In genomic region chr17:292016-292415, GRCh38 we compare ENCODE assay signal across 18 cellular contexts.
A peak's percentile ranks its signal among the peaks of the same experiment; 100 is the strongest.
DNase-seq lines count a peak whose midpoint lies in the region; ATAC-seq and TF ChIP-seq lines count a peak whose summit lies in the region.
"Had no signal": no experiment of that assay in that cellular context is flagged by ENCODE, and none has a peak within 500 bp of the region (broad histone marks: within the 10 kb centered on the region; RNA-seq: fewer than 3 reads in every experiment).

No MANE protein-coding gene starts in this region.

- H2AFZ ChIP-seq in neuronal stem cell (ENCODE audit: low read length), result no peak overlapping the region
- H2AFZ ChIP-seq: GM23248 had no signal

- H3K79me1 ChIP-seq in neuronal stem cell (ENCODE audit: low read depth, low read length), result no peaks in the 10 kb centered on the region

- no peaks in the 10 kb centered on the region for H3K27me3 ChIP-seq in WERI-Rb-1 (ENCODE audit: insufficient read depth, low read depth, severe bottlenecking)
- no peaks in the 10 kb centered on the region for H3K27me3 ChIP-seq in neuronal stem cell (ENCODE audit: control insufficient read depth in 3 of 3, insufficient read depth in 3 of 3, low read depth in 1 of 3, low read length in 3 of 3)
- H3K27me3 ChIP-seq in suprapubic skin, result peaks cover 2% of the 10 kb centered on the region
- no peaks in the 10 kb centered on the region for H3K27me3 ChIP-seq in tibial nerve

- TF ChIP-seq POLR2A in suprapubic skin (IDR thresholded peaks at IDR 0.05) (no peak), tibial nerve (IDR thresholded peaks at IDR 0.05) (no peak)

- no peak overlapping the region for H2BK12ac ChIP-seq in neuronal stem cell (ENCODE audit: low read length)

- H3K4me2 ChIP-seq in neuronal stem cell (ENCODE audit: insufficient read depth, low read length, poor library complexity, severe bottlenecking), result no peak overlapping the region

- no peak overlapping the region for H2BK5ac ChIP-seq in neuronal stem cell (ENCODE audit: low read length)

- WGBS in neuronal stem cell (ENCODE audit: extremely low coverage in 2 of 2, insufficient read length in 2 of 2, insufficient replicate concordance in 1 of 2), 2 donors, result no CpG with 5 or more reads among the region's 10 CpGs
- 91% methylated on average over 3 of the region's 10 CpGs for WGBS in suprapubic skin
- 90 to 93% methylated on average over 10 of the region's 10 CpGs for WGBS in tibial nerve, 2 donors

- H3K36me3 Mint-ChIP-seq in activated naive CD8-positive, alpha-beta T cell treated with anti-CD3 and anti-CD28 coated beads, Interleukin-2, amount 10 ng/mL, durations not matched to agents 7 days and 5 days, result no peaks in the 10 kb centered on the region
- H3K36me3 Mint-ChIP-seq in activated naive CD8-positive, alpha-beta T cell treated with anti-CD3 and anti-CD28 coated beads, Interleukin-2, amount 50 U/mL, for 24 hours (ENCODE audit: low read depth), result no peaks in the 10 kb centered on the region

- peaks cover 14% of the 10 kb centered on the region for H3K4me1 Mint-ChIP-seq in activated naive CD8-positive, alpha-beta T cell treated with anti-CD3 and anti-CD28 coated beads, Interleukin-2, amount 10 ng/mL, durations not matched to agents 7 days and 5 days
- peaks cover 7% of the 10 kb centered on the region for H3K4me1 Mint-ChIP-seq in activated naive CD8-positive, alpha-beta T cell treated with anti-CD3 and anti-CD28 coated beads, Interleukin-2, amount 50 U/mL, for 24 hours

- H3K14ac ChIP-seq in neuronal stem cell (ENCODE audit: low read length), result no peak overlapping the region

- H3K9me3 ChIP-seq in WERI-Rb-1 (ENCODE audit: severe bottlenecking) (no peaks in the 10 kb centered on the region), neuronal stem cell (replicated peaks in 1 of 2; ENCODE audit: control insufficient read depth in 2 of 2, insufficient read depth in 1 of 2, low read depth in 1 of 2, low read length in 2 of 2) (no peaks in the 10 kb centered on the region), suprapubic skin (no peaks in the 10 kb centered on the region), tibial nerve (no peaks in the 10 kb centered on the region)

- H2BK120ac ChIP-seq in neuronal stem cell (ENCODE audit: low read depth, low read length), result no peak overlapping the region

- H3K27ac ChIP-seq in WERI-Rb-1 (peak overlapping the region; percentile 83), neuronal stem cell (replicated peaks; ENCODE audit: low read length) (no peak overlapping the region), suprapubic skin (no peak overlapping the region), tibial nerve (no peak overlapping the region)
- H3K27ac ChIP-seq: GM23248 had no signal

- H4K91ac ChIP-seq in neuronal stem cell (ENCODE audit: low read depth, low read length, poor library complexity), result no peak overlapping the region

- no peaks in the 10 kb centered on the region for H3K27me3 Mint-ChIP-seq in activated naive CD8-positive, alpha-beta T cell treated with anti-CD3 and anti-CD28 coated beads, Interleukin-2, amount 10 ng/mL, durations not matched to agents 7 days and 5 days
- H3K27me3 Mint-ChIP-seq in activated naive CD8-positive, alpha-beta T cell treated with anti-CD3 and anti-CD28 coated beads, Interleukin-2, amount 50 U/mL, for 24 hours, result no peaks in the 10 kb centered on the region

- H3K4me1 ChIP-seq in neuronal stem cell (ENCODE audit: control insufficient read depth in 2 of 2, insufficient read depth in 1 of 2, low read depth in 1 of 2, low read length in 2 of 2), result peaks cover 8 to 16% of the 10 kb centered on the region in 2 donors
- no peaks in the 10 kb centered on the region for H3K4me1 ChIP-seq in suprapubic skin
- no peaks in the 10 kb centered on the region for H3K4me1 ChIP-seq in tibial nerve

- H2AK5ac ChIP-seq in neuronal stem cell (ENCODE audit: low read depth, low read length), result no peak overlapping the region

- no peak overlapping the region for H3K4me3 Mint-ChIP-seq in activated naive CD8-positive, alpha-beta T cell treated with anti-CD3 and anti-CD28 coated beads, Interleukin-2, amount 10 ng/mL, durations not matched to agents 7 days and 5 days
- no peak overlapping the region for H3K4me3 Mint-ChIP-seq in activated naive CD8-positive, alpha-beta T cell treated with anti-CD3 and anti-CD28 coated beads, Interleukin-2, amount 50 U/mL, for 24 hours
- H3K4me3 Mint-ChIP-seq: CD4-positive, alpha-beta memory T cell had no signal

- DNase-seq in activated naive CD8-positive, alpha-beta T cell treated with anti-CD3 and anti-CD28 coated beads, Interleukin-2, amount 10 ng/mL, durations not matched to agents 7 days and 5 days, result peak; percentile 18
- no peak for DNase-seq in activated naive CD8-positive, alpha-beta T cell treated with anti-CD3 and anti-CD28 coated beads, Interleukin-2, amount 50 U/mL, for 24 hours
- DNase-seq in WERI-Rb-1 (peak; percentile 96), neuronal stem cell (ENCODE audit: low spot score) (no peak), suprapubic skin (ENCODE audit: low spot score in 2 of 2) (peak; percentile 37 to 71), activated gamma-delta T cell (lab: John Stamatoyannopoulos, UW) (no peak), NCI-H2107 (lab: John Stamatoyannopoulos, UW) (no peak), tibial nerve (ENCODE audit: low spot score in 2 of 2) (no peak)
- DNase-seq: CD4-positive, alpha-beta memory T cell; DND-41; GF-D8; GM23248; NCI-H1436; NCI-H2081 treated with DMSO at 0.1 percent for 48 hours; NCI-H748 treated with DMSO at 0.1 percent for 48 hours; SHP77 treated with DMSO at 0.1 percent for 48 hours had no signal

- POLR2A ChIA-PET in activated naive CD8-positive, alpha-beta T cell treated with anti-CD3 and anti-CD28 coated beads, Interleukin-2, amount 10 ng/mL, durations not matched to agents 7 days and 5 days (lab: Charles Lee), result no interaction called here

- TF ChIP-seq EP300 in suprapubic skin (IDR thresholded peaks at IDR 0.05) (no peak), tibial nerve (IDR thresholded peaks at IDR 0.05) (no peak)

- H4K8ac ChIP-seq in neuronal stem cell (ENCODE audit: low read depth, low read length), result no peak overlapping the region

- peak overlapping the region; percentile 16 for H3K18ac ChIP-seq in neuronal stem cell (ENCODE audit: low read length)

- no peak overlapping the region for H3K4me3 ChIP-seq in WERI-Rb-1 (ENCODE audit: low read depth, low read length)
- H3K4me3 ChIP-seq in neuronal stem cell (ENCODE audit: low read length in 2 of 2), result no peak overlapping the region
- H3K4me3 ChIP-seq in suprapubic skin, result no peak overlapping the region
- H3K4me3 ChIP-seq in tibial nerve, result no peak overlapping the region
- H3K4me3 ChIP-seq: GM23248 had no signal

- no peak for ATAC-seq in activated naive CD8-positive, alpha-beta T cell treated with anti-CD3 and anti-CD28 coated beads, Interleukin-2, amount 10 ng/mL, durations not matched to agents 7 days and 5 days (ENCODE audit: low read depth)
- ATAC-seq in activated naive CD8-positive, alpha-beta T cell treated with anti-CD3 and anti-CD28 coated beads, Interleukin-2, amount 50 U/mL, for 24 hours, result no peak
- ATAC-seq: HCT116, Panc1 had no signal

- H3K36me3 ChIP-seq in WERI-Rb-1 (peaks cover 4% of the 10 kb centered on the region; the same call in 1 of the 2 replicates), neuronal stem cell (replicated peaks in 1 of 2; ENCODE audit: control insufficient read depth in 2 of 2, insufficient read depth in 2 of 2, low read length in 2 of 2) (no peaks in the 10 kb centered on the region), suprapubic skin (peaks cover 4% of the 10 kb centered on the region), tibial nerve (peaks cover 0 to 5% (median 0%) of the 10 kb centered on the region in 3 donors)

- no peak overlapping the region for H2BK15ac ChIP-seq in neuronal stem cell (ENCODE audit: low read length)

- no peak overlapping the region for H3K27ac Mint-ChIP-seq in activated naive CD8-positive, alpha-beta T cell treated with anti-CD3 and anti-CD28 coated beads, Interleukin-2, amount 10 ng/mL, durations not matched to agents 7 days and 5 days
- no peak overlapping the region for H3K27ac Mint-ChIP-seq in activated naive CD8-positive, alpha-beta T cell treated with anti-CD3 and anti-CD28 coated beads, Interleukin-2, amount 50 U/mL, for 24 hours
- H3K27ac Mint-ChIP-seq: CD4-positive, alpha-beta memory T cell had no signal

- TF ChIP-seq CTCF in WERI-Rb-1 (IDR thresholded peaks at IDR 0.05; ENCODE audit: low read depth, low read length) (no peak), suprapubic skin (IDR thresholded peaks at IDR 0.05) (no peak), tibial nerve (IDR thresholded peaks at IDR 0.05) (no peak)

- no peak overlapping the region for H3K9ac ChIP-seq in neuronal stem cell (ENCODE audit: low read depth, low read length, poor library complexity)
- H3K9ac ChIP-seq: GM23248 had no signal

- no peak overlapping the region for H3K23ac ChIP-seq in neuronal stem cell (ENCODE audit: low read depth, low read length, poor library complexity)

- no peaks in the 10 kb centered on the region for H3K9me3 Mint-ChIP-seq in activated naive CD8-positive, alpha-beta T cell treated with anti-CD3 and anti-CD28 coated beads, Interleukin-2, amount 10 ng/mL, durations not matched to agents 7 days and 5 days
- no peaks in the 10 kb centered on the region for H3K9me3 Mint-ChIP-seq in activated naive CD8-positive, alpha-beta T cell treated with anti-CD3 and anti-CD28 coated beads, Interleukin-2, amount 50 U/mL, for 24 hours
- H3K9me3 Mint-ChIP-seq: CD4-positive, alpha-beta memory T cell had no signal

- no peak overlapping the region for H3K4ac ChIP-seq in neuronal stem cell (ENCODE audit: low read length)

Comparison
In these comparisons a context has a peak if more than half of its experiments do, and no peak if none do; other contexts are left out.
1. DNase-seq: peak in activated naive CD8-positive, alpha-beta T cell treated with anti-CD3 and anti-CD28 coated beads, Interleukin-2, amount 10 ng/mL, durations not matched to agents 7 days and 5 days (single experiment), WERI-Rb-1 (single experiment) and suprapubic skin (2 of 2); none in activated naive CD8-positive, alpha-beta T cell treated with anti-CD3 and anti-CD28 coated beads, Interleukin-2, amount 50 U/mL, for 24 hours (single experiment), neuronal stem cell (single experiment), activated gamma-delta T cell (single experiment), NCI-H2107 (single experiment) and tibial nerve (0 of 2).